Comparison of ENCODE assay signal across 1 cellular context in the genomic region with DNA sequence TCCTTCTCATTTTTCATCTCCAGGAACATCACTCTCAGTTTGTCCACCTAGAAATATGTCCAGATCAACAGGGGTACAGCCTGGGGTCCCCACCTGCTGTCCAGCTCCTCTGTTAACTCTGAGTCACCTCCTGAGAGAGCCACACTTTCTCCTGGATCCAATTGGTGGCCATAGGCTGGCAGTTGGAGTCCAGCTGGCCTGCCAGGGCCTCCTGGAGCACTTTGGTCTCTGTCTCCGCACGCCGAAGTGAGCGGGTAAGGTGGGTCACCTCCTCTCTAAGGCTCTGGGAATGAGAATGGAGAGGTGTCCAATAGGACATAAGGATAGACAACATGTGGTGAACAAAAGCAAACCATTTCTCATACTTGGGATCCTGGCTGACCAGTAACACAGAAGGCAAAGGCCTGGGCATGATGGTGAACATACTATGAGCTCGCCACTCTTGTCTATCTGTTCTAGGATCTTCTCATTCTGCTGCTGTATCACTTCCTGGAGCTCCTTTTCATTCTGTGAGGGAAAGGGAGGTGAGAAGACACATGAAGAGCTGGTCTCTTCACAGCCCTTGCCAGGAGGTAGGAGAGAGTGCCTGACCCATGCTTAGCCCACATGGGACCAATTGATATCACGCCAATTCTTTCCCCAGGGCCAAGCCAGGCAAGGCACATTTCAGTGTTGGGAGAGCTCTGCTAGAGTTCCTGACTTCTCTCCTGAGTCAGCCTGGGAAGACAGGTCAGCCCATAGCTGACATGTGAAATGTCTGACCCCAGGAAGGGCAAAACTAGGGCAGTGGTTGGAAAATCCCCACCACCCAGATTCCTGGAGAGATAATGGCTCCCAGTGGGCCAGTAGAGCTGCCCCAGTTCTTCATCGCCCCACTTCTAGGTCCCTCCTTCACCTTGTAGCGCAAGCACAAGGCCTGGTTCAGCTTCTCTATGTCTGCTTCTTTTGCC.
TF ChIP-seq lines count a peak whose summit lies in the region.

No MANE protein-coding gene starts in this region.

TF ChIP-seq in K562, 482 proteins besides CTCF, POLR2A, EP300 and RAD21:
- TF ChIP-seq POU5F1 (IDR thresholded peaks at IDR 0.05; ENCODE audit: borderline replicate concordance, low read depth, low read length, partially characterized antibody) (no peak), U2AF1 (optimal IDR thresholded peaks at IDR 0.05; ENCODE audit: low read depth, low read length) (no peak), ZSCAN32 (CRISPR knock-in tag; IDR thresholded peaks at IDR 0.05) (no peak), ZNF253 (CRISPR knock-in tag; conservative IDR thresholded peaks at IDR 0.05) (no peak), CREB3 (tag; conservative IDR thresholded peaks at IDR 0.05; ENCODE audit: low read depth) (no peak)
